Comparison of ENCODE assay signal across 1 cellular context in genomic region chr3:42935472-42935871, GRCh38.
TF ChIP-seq lines count a peak whose summit lies in the region.

No MANE protein-coding gene starts in this region.

TF ChIP-seq in K562, 482 proteins besides CTCF, POLR2A, EP300 and RAD21:
- TF ChIP-seq PHF8 (IDR thresholded peaks at IDR 0.05; ENCODE audit: borderline replicate concordance, low read length), result no peak
- no peak for TF ChIP-seq TRIM24 (IDR thresholded peaks at IDR 0.05)
- no peak for TF ChIP-seq ZFP91 (CRISPR knock-in tag; IDR thresholded peaks at IDR 0.05)
- no peak for TF ChIP-seq HMBOX1 (IDR thresholded peaks at IDR 0.05)
- no peak for TF ChIP-seq ARID3A (IDR thresholded peaks at IDR 0.05; ENCODE audit: borderline replicate concordance, low read depth, low read length)
- no peak for TF ChIP-seq LARP7 (IDR thresholded peaks at IDR 0.05)
